ENCODE assay signal across 10 cellular contexts in genomic region chr15:40055576-40056293, GRCh38. TPM values are rescaled to one million over a fixed set of nuclear protein-coding genes. Genes with fewer than 3 reads are reported as not detected.
DNase-seq lines count a peak whose midpoint lies in the region; ATAC-seq and TF ChIP-seq lines count a peak whose summit lies in the region.
"Had no signal": no experiment of that assay in that cellular context is flagged by ENCODE, and none has a peak within 500 bp of the region (broad histone marks: within the 10 kb centered on the region; RNA-seq: fewer than 3 reads in every experiment).

No MANE protein-coding gene starts in this region.

- peak overlapping the region; percentile 2 for H3K27ac Mint-ChIP-seq in Caco-2 (ENCODE audit: unreplicated experiment)
- peak overlapping the region; percentile 73 for H3K27ac Mint-ChIP-seq in MCF 10A (ENCODE audit: low read depth, unreplicated experiment)
- peak overlapping the region; percentile 68 for H3K27ac Mint-ChIP-seq in nephron progenitor cell

- no peak overlapping the region for H3K27ac ChIP-seq in ovary
- H3K27ac ChIP-seq: neutrophil had no signal

- ATAC-seq in HG02840 (IDR thresholded peaks at IDR 0.05; ENCODE audit: low FRiP score, unreplicated experiment) (no peak), GM19463 (IDR thresholded peaks at IDR 0.05; ENCODE audit: unreplicated experiment) (no peak)

- no peaks in the 10 kb centered on the region for H3K36me3 Mint-ChIP-seq in Caco-2 (ENCODE audit: insufficient read depth, unreplicated experiment)
- peaks cover 5% of the 10 kb centered on the region for H3K36me3 Mint-ChIP-seq in MCF 10A (ENCODE audit: insufficient read depth, unreplicated experiment)
- H3K36me3 Mint-ChIP-seq in nephron progenitor cell (ENCODE audit: low read depth) = no peaks in the 10 kb centered on the region

- POLR2A ChIA-PET in Caco-2 (lab: Charles Lee) (no interaction called here), MCF 10A (lab: Yijun Ruan, JAX) (interaction anchor here (0.5 to 2.2 kb wide), 8 partner anchors 9 to 62 kb away, joined by 3 to 8 read pairs (median 3); no protein-coding TSS in a partner anchor)

- BruUV-seq in Caco-2 (replicated peaks; lab: Mats Ljungman, UMichigan) (no TSS peak), MCF 10A (replicated peaks; lab: Mats Ljungman, UMichigan) (no TSS peak)

- no peak overlapping the region for H3K4me3 ChIP-seq in Caco-2 (ENCODE audit: low read depth, low read length)
- H3K4me3 ChIP-seq in NB4 (ENCODE audit: low read depth, low read length) = no peak overlapping the region
- no peak overlapping the region for H3K4me3 ChIP-seq in ovary

- H3K9me3 ChIP-seq in Caco-2 = no peaks in the 10 kb centered on the region
- H3K9me3 ChIP-seq in ovary = no peaks in the 10 kb centered on the region
- H3K9me3 ChIP-seq: neutrophil had no signal

- H3K27me3 Mint-ChIP-seq in Caco-2 (ENCODE audit: insufficient read depth, unreplicated experiment) (no peaks in the 10 kb centered on the region), MCF 10A (ENCODE audit: insufficient read depth, unreplicated experiment) (no peaks in the 10 kb centered on the region), nephron progenitor cell (ENCODE audit: low read depth, poor library complexity) (peaks cover 9% of the 10 kb centered on the region)

- 85 to 92% (median 92%) methylated on average over 14 of the region's 14 CpGs for whole genome bisulfite sequencing in ovary, 3 donors

- no peak for TF ChIP-seq POLR2A in NB4 (IDR thresholded peaks at IDR 0.05; ENCODE audit: extremely low read depth, insufficient read length)
- TF ChIP-seq POLR2A in ovary (IDR thresholded peaks at IDR 0.05) = no peak

- H3K4me1 ChIP-seq in Caco-2 (peaks cover 29% of the 10 kb centered on the region), ovary (ENCODE audit: insufficient read depth) (peaks cover 5% of the 10 kb centered on the region)

- intact Hi-C loops in Caco-2 (cut with micrococcal nuclease; ENCODE audit: unreplicated experiment) = no loop called here
- intact Hi-C loops in MCF 10A (cut with micrococcal nuclease) = no loop called here
- intact Hi-C loops in ovary (cut with DNase I) = loop anchor here in 1 of 4 donors (10.0 kb wide), 1 partner anchor 49 kb away; the partner anchor contains the start of gene BMF

- H3K27me3 ChIP-seq in Caco-2 (replicated peaks; ENCODE audit: control insufficient read depth, insufficient read depth, low read length) = no peaks in the 10 kb centered on the region
- H3K27me3 ChIP-seq in ovary = no peaks in the 10 kb centered on the region
- H3K27me3 ChIP-seq: neutrophil had no signal

- TF ChIP-seq EP300 in ovary (IDR thresholded peaks at IDR 0.05) = no peak

- DNase-seq in Caco-2 = no peak
- DNase-seq in NB4 (ENCODE audit: low read depth) = peak; percentile 83
- DNase-seq in MCF 10A (ENCODE audit: unreplicated experiment) = peak; percentile 62
- DNase-seq in nephron progenitor cell = no peak
- no peak for DNase-seq in NCI-H1105 (lab: John Stamatoyannopoulos, UW)
- no peak for DNase-seq in ovary
- DNase-seq: NCI-H187 treated with DMSO at 0.1 percent for 48 hours had no signal

- TF ChIP-seq CTCF in Caco-2 (IDR thresholded peaks at IDR 0.05; ENCODE audit: insufficient read depth in 1 of 2, low read depth in 1 of 2, low read length in 1 of 2, severe bottlenecking in 1 of 2, unreplicated experiment in 1 of 2) (no peak), NB4 (IDR thresholded peaks at IDR 0.05; ENCODE audit: low read depth, low read length) (no peak), MCF 10A (IDR thresholded peaks at IDR 0.05; ENCODE audit: unreplicated experiment) (no peak), nephron progenitor cell (IDR thresholded peaks at IDR 0.05) (no peak), ovary (IDR thresholded peaks at IDR 0.05) (no peak)

- peaks cover 19% of the 10 kb centered on the region for H3K4me1 Mint-ChIP-seq in Caco-2 (ENCODE audit: low read depth, unreplicated experiment)
- peaks cover 31% of the 10 kb centered on the region for H3K4me1 Mint-ChIP-seq in MCF 10A (ENCODE audit: insufficient read depth, unreplicated experiment)
- H3K4me1 Mint-ChIP-seq in nephron progenitor cell = peaks cover 73% of the 10 kb centered on the region

- CTCF ChIA-PET in Caco-2 (lab: Charles Lee) = interaction anchor here (0.6 kb wide), 1 partner anchor 322 kb away, joined by 3 read pairs; no protein-coding TSS in a partner anchor
- CTCF ChIA-PET in MCF 10A (lab: Yijun Ruan, JAX) = interaction anchor here (0.6 to 4.7 kb wide), 8 partner anchors 10 to 1200 kb away, joined by 3 to 28 read pairs (median 4); no protein-coding TSS in a partner anchor

- no peaks in the 10 kb centered on the region for H3K36me3 ChIP-seq in Caco-2 (ENCODE audit: control insufficient read depth, insufficient read depth, low read length)
- H3K36me3 ChIP-seq in ovary = no peaks in the 10 kb centered on the region
- H3K36me3 ChIP-seq: neutrophil had no signal

- H3K9me3 Mint-ChIP-seq in Caco-2 (ENCODE audit: unreplicated experiment) (no peaks in the 10 kb centered on the region), MCF 10A (ENCODE audit: unreplicated experiment) (no peaks in the 10 kb centered on the region), nephron progenitor cell (no peaks in the 10 kb centered on the region)

- H3K4me3 Mint-ChIP-seq in Caco-2 (ENCODE audit: unreplicated experiment) = no peak overlapping the region
- H3K4me3 Mint-ChIP-seq in MCF 10A (ENCODE audit: unreplicated experiment) = no peak overlapping the region
- H3K4me3 Mint-ChIP-seq in nephron progenitor cell = no peak overlapping the region

RNA-seq across cellular contexts. Expression of gene SRP14, which starts 16.8 kb away (rescaled TPM):
- total RNA-seq in Caco-2 (2022) (220 and 223 TPM in 2 replicates), MCF 10A (2022) (165 and 203 TPM in 2 replicates), ovary (100 to 1,000 TPM; 155 to 226 (median 205) TPM)
- polyA plus RNA-seq in ovary = 100 to 1,000 TPM; 444 to 451 TPM

RNA-seq across cellular contexts. Expression of gene BMF, which starts 52.9 kb away (rescaled TPM):
- total RNA-seq in Caco-2 (2022) (78.2 and 81.5 TPM in 2 replicates), MCF 10A (2022) (0.17 TPM in 1 of 2 replicates, not detected in the other), ovary (10 to 100 TPM in 6 of 7 donors, 1 to 10 TPM in 1; 5.7 to 26.5 (median 20.3) TPM)
- polyA plus RNA-seq in ovary = 10 to 100 TPM; 12.7 to 14.3 TPM

Comparison
In these comparisons a context has a peak if more than half of its experiments do, and no peak if none do; other contexts are left out.
1. DNase-seq: peak in NB4 (single experiment) and MCF 10A (single experiment); none in Caco-2 (0 of 2), nephron progenitor cell (single experiment), NCI-H1105 (single experiment) and ovary (0 of 5).
2. H3K27ac Mint-ChIP-seq: peak in every context shown above with its lines; median percentile 73 in MCF 10A; 68 in nephron progenitor cell; 2 in Caco-2.